ENCODE assay signal across 8 cellular contexts in genomic region chr9:124342946-124343485, GRCh38.
DNase-seq lines count a peak whose midpoint lies in the region; ATAC-seq lines count a peak whose summit lies in the region.

No MANE protein-coding gene starts in this region.

- peaks cover 52% of the 10 kb centered on the region for H3K79me1 ChIP-seq in mesenchymal stem cell (replicated peaks; ENCODE audit: low read length, poor library complexity, severe bottlenecking)

- H3K36me3 ChIP-seq in BLaER1 treated with 17β-estradiol and CSF1 and Interleukin-3, amounts not matched to agents 10 nM and 100 nM, result peaks cover 37 to 77% (median 67%) of the 10 kb centered on the region in 11 experiments
- H3K36me3 ChIP-seq in mesenchymal stem cell (ENCODE audit: control insufficient read depth in 1 of 2, insufficient read depth in 2 of 2, low read depth in 1 of 2, low read length in 2 of 2) (peaks cover 82 to 93% of the 10 kb centered on the region in 2 experiments), aorta (ENCODE audit: control insufficient read depth in 1 of 2, insufficient read depth in 2 of 2, low read length in 1 of 2) (no peaks in the 10 kb centered on the region)

- peak overlapping the region; percentile 31 for H2BK5ac ChIP-seq in mesenchymal stem cell (ENCODE audit: low read depth, low read length, poor library complexity, severe bottlenecking)

- H4K20me1 ChIP-seq in BLaER1 treated with 17β-estradiol and CSF1 and Interleukin-3, amounts not matched to agents 10 nM and 100 nM, result peaks cover 32 to 85% (median 59%) of the 10 kb centered on the region in 11 experiments; a peak in 21 of 22 replicates

- intact Hi-C loops in aorta (cut with DNase I), result no loop called here

- no peak overlapping the region for H3K23ac ChIP-seq in mesenchymal stem cell (ENCODE audit: low read length in 2 of 2)

- H2AK5ac ChIP-seq in mesenchymal stem cell (ENCODE audit: low read length, severe bottlenecking), result peak overlapping the region; percentile 85

- H4K8ac ChIP-seq in mesenchymal stem cell (ENCODE audit: low read length), result peak overlapping the region; percentile 29

- no peak overlapping the region for H2BK12ac ChIP-seq in mesenchymal stem cell (ENCODE audit: low read length in 2 of 2)

- no peak overlapping the region for H2AFZ ChIP-seq in mesenchymal stem cell (ENCODE audit: low read depth, low read length)

- no peak overlapping the region for H2BK120ac ChIP-seq in mesenchymal stem cell (ENCODE audit: low read depth, low read length)

- H3K9me3 ChIP-seq in BLaER1 treated with 17β-estradiol and CSF1 and Interleukin-3, amounts not matched to agents 10 nM and 100 nM (replicated peaks in 1 of 11), result peaks cover 0 to 3% (median 0%) of the 10 kb centered on the region in 11 experiments; a peak in 2 of 22 replicates
- H3K9me3 ChIP-seq in mesenchymal stem cell (ENCODE audit: control insufficient read depth, low read length), result peaks cover 3% of the 10 kb centered on the region
- no peaks in the 10 kb centered on the region for H3K9me3 ChIP-seq in aorta (ENCODE audit: control insufficient read depth, low read length)

- H2BK15ac ChIP-seq in mesenchymal stem cell (ENCODE audit: low read depth, poor library complexity, severe bottlenecking), result no peak overlapping the region

- peak overlapping the region in 1 of 2 experiments; percentile 60 for H3K14ac ChIP-seq in mesenchymal stem cell (ENCODE audit: low read length in 2 of 2)

- peak overlapping the region; percentile 25 for H4K91ac ChIP-seq in mesenchymal stem cell (ENCODE audit: low read length)

- peak overlapping the region; percentile 71 to 94 (median 79) for H3K4me2 ChIP-seq in BLaER1 treated with 17β-estradiol and CSF1 and Interleukin-3, amounts not matched to agents 10 nM and 100 nM
- no peak overlapping the region for H3K4me2 ChIP-seq in mesenchymal stem cell (ENCODE audit: low read length, poor library complexity, severe bottlenecking)

- H3K4me3 ChIP-seq in BLaER1 treated with 17β-estradiol and CSF1 and Interleukin-3, amounts not matched to agents 10 nM and 100 nM, result peak overlapping the region in 2 of 10 experiments; percentile 16 to 22; a peak in 2 of 20 replicates
- H3K4me3 ChIP-seq in mesenchymal stem cell (ENCODE audit: insufficient read depth in 1 of 2, low read depth in 1 of 2, low read length in 2 of 2), result peak overlapping the region in 1 of 2 experiments; percentile 7
- no peak overlapping the region for H3K4me3 ChIP-seq in aorta (ENCODE audit: low read length in 2 of 2)

- H3K9ac ChIP-seq in BLaER1 treated with 17β-estradiol and CSF1 and Interleukin-3, amounts not matched to agents 10 nM and 100 nM, result peak overlapping the region; percentile 40 to 71 (median 57); a peak in 20 of 22 replicates
- H3K9ac ChIP-seq in mesenchymal stem cell (ENCODE audit: low read length), result peak overlapping the region; percentile 68

- peak overlapping the region; percentile 28 to 86 for H3K18ac ChIP-seq in mesenchymal stem cell (ENCODE audit: low read depth in 1 of 2, low read length in 2 of 2)

- peak overlapping the region in 10 of 11 experiments; percentile 28 to 76 (median 68); a peak in 18 of 22 replicates for H3K27ac ChIP-seq in BLaER1 treated with 17β-estradiol and CSF1 and Interleukin-3, amounts not matched to agents 10 nM and 100 nM
- H3K27ac ChIP-seq in mesenchymal stem cell (ENCODE audit: low read length, poor library complexity, severe bottlenecking), result peak overlapping the region; percentile 94
- no peak overlapping the region for H3K27ac ChIP-seq in aorta (ENCODE audit: low read depth in 1 of 2, low read length in 2 of 2)

- peak; percentile 58 for DNase-seq in NCI-H2107 treated with DMSO at 0.1 percent for 48 hours (lab: John Stamatoyannopoulos, UW; ENCODE audit: unreplicated experiment)
- peak; percentile 87 for DNase-seq in dedifferentiated amniotic fluid mesenchymal stem cell (ENCODE audit: extremely low spot score)
- peak; percentile 87 for DNase-seq in mesenchymal stem cell
- peak; percentile 88 to 91 for DNase-seq in aorta
- no peak for DNase-seq in activated CD4-positive, alpha-beta T cell treated with anti-CD3 and anti-CD28 coated beads, Interleukin-2, amount 50 U/mL, for 4 hours
- DNase-seq in effector CD4-positive, alpha-beta T cell, result no peak

- H3K27me3 ChIP-seq in BLaER1 treated with 17β-estradiol and CSF1 and Interleukin-3, amounts not matched to agents 10 nM and 100 nM, result no peaks in the 10 kb centered on the region
- H3K27me3 ChIP-seq in mesenchymal stem cell (ENCODE audit: control insufficient read depth in 1 of 2, insufficient read depth in 1 of 2, low read length in 2 of 2) (no peaks in the 10 kb centered on the region), aorta (ENCODE audit: control insufficient read depth in 1 of 2, insufficient read depth in 2 of 2, low read length in 1 of 2) (no peaks in the 10 kb centered on the region)

- peak; percentile 84 for ATAC-seq in aorta (ENCODE audit: low FRiP score)
- no peak for ATAC-seq in GM19467 (IDR thresholded peaks at IDR 0.05; ENCODE audit: unreplicated experiment)

- WGBS in mesenchymal stem cell, result 43% methylated on average over 22 of the region's 25 CpGs
- 7 to 9% methylated on average over 25 of the region's 25 CpGs for WGBS in aorta, 2 donors

- peaks cover 28 to 46% (median 34%) of the 10 kb centered on the region in 10 experiments for H3K4me1 ChIP-seq in BLaER1 treated with 17β-estradiol and CSF1 and Interleukin-3, amounts not matched to agents 10 nM and 100 nM
- H3K4me1 ChIP-seq in mesenchymal stem cell (ENCODE audit: control insufficient read depth, insufficient read depth, low read depth, low read length), result peaks cover 58% of the 10 kb centered on the region
- H3K4me1 ChIP-seq in aorta (ENCODE audit: control insufficient read depth in 1 of 2, insufficient read depth in 2 of 2, low read length in 2 of 2), result no peaks in the 10 kb centered on the region

- H3K4ac ChIP-seq in mesenchymal stem cell (ENCODE audit: low read depth in 1 of 2, low read length in 2 of 2), result peak overlapping the region in 1 of 2 experiments; percentile 9

Comparison
In these comparisons a context has a peak if more than half of its experiments do, and no peak if none do; other contexts are left out.
1. H3K27ac ChIP-seq: peak in BLaER1 treated with 17β-estradiol and CSF1 and Interleukin-3, amounts not matched to agents 10 nM and 100 nM (10 of 11) and mesenchymal stem cell (single experiment); none in aorta (0 of 2).
2. DNase-seq: peak in NCI-H2107 treated with DMSO at 0.1 percent for 48 hours (single experiment), dedifferentiated amniotic fluid mesenchymal stem cell (single experiment), mesenchymal stem cell (single experiment) and aorta (2 of 2); none in activated CD4-positive, alpha-beta T cell treated with anti-CD3 and anti-CD28 coated beads, Interleukin-2, amount 50 U/mL, for 4 hours (0 of 2) and effector CD4-positive, alpha-beta T cell (single experiment).